In genomic region chr7:131544449-131545425, GRCh38 we compare ENCODE assay signal across 8 cellular contexts. TPM values are rescaled to one million over a fixed set of nuclear protein-coding genes. Genes with fewer than 3 reads are reported as not detected.
DNase-seq lines count a peak whose midpoint lies in the region; ATAC-seq and TF ChIP-seq lines count a peak whose summit lies in the region.

No MANE protein-coding gene starts in this region.

- H3K4ac ChIP-seq in mesendoderm (ENCODE audit: low read depth, low read length), result no peak overlapping the region

- H3K4me3 ChIP-seq in adipocyte (ENCODE audit: low read length) (no peak overlapping the region), mesendoderm (ENCODE audit: low read length) (no peak overlapping the region), testis (no peak overlapping the region)

- peaks cover 96% of the 10 kb centered on the region for H3K79me2 ChIP-seq in mesendoderm (ENCODE audit: control insufficient read depth, insufficient read depth, low read length)

- no peak overlapping the region for H2BK15ac ChIP-seq in mesendoderm (replicated peaks; ENCODE audit: low read depth)

- no peak overlapping the region for H4K5ac ChIP-seq in mesendoderm (ENCODE audit: low read length)

- H3K27ac ChIP-seq in mesendoderm (ENCODE audit: low read depth, low read length), result no peak overlapping the region
- H3K27ac ChIP-seq in testis, result peak overlapping the region in 1 of 2 donors; percentile 6

- peak; percentile 11; the same call in 1 of the 2 replicates for TF ChIP-seq EP300 in Ishikawa (IDR thresholded peaks at IDR 0.05; ENCODE audit: borderline replicate concordance)

- ATAC-seq in GM18907 (IDR thresholded peaks at IDR 0.05; ENCODE audit: unreplicated experiment) (no peak), GM18505 (IDR thresholded peaks at IDR 0.05; ENCODE audit: unreplicated experiment) (no peak)

- no peaks in the 10 kb centered on the region for H3K36me3 ChIP-seq in adipocyte (ENCODE audit: control insufficient read depth, insufficient read depth, low read length, severe bottlenecking)
- H3K36me3 ChIP-seq in mesendoderm (ENCODE audit: control insufficient read depth, insufficient read depth, low read length), result no peaks in the 10 kb centered on the region
- no peaks in the 10 kb centered on the region for H3K36me3 ChIP-seq in testis (ENCODE audit: low read depth, missing control alignments)

- no peak overlapping the region for H3K4me2 ChIP-seq in mesendoderm (ENCODE audit: low read length)

- H2BK5ac ChIP-seq in mesendoderm (ENCODE audit: low read length), result peak overlapping the region; percentile 21

- DNase-seq in COLO829 (ENCODE audit: low spot score) (peak; percentile 76), adipocyte (ENCODE audit: low read depth) (peak; percentile 13), mesendoderm (peak; percentile 92), AML-193 (lab: John Stamatoyannopoulos, UW) (no peak), testis (no peak)

- TF ChIP-seq RAD21 in Ishikawa (IDR thresholded peaks at IDR 0.05; ENCODE audit: low read depth), result peak; percentile 47; the same call in 1 of the 2 replicates

- peak in 1 of 3 experiments; percentile 25 for TF ChIP-seq CTCF in testis (IDR thresholded peaks at IDR 0.05)

- intact Hi-C loops in testis (cut with DNase I; ENCODE audit: low total_unique reads), result loop anchor here (10.0 kb wide), 1 partner anchor 110 kb away; no protein-coding TSS in a partner anchor

- H2BK120ac ChIP-seq in mesendoderm (ENCODE audit: low read depth, low read length), result no peak overlapping the region

- H3K4me1 ChIP-seq in adipocyte (ENCODE audit: control insufficient read depth, insufficient read depth, low read length) (peaks cover 14% of the 10 kb centered on the region), mesendoderm (ENCODE audit: control insufficient read depth, low read depth, low read length) (peaks cover 16% of the 10 kb centered on the region), testis (peaks cover 3% of the 10 kb centered on the region)

- peak overlapping the region; percentile 13 for H3K18ac ChIP-seq in mesendoderm (ENCODE audit: low read length)

- H3K79me1 ChIP-seq in mesendoderm (ENCODE audit: low read length), result peaks cover 2% of the 10 kb centered on the region

- H4K8ac ChIP-seq in mesendoderm (ENCODE audit: low read depth, low read length), result no peak overlapping the region

- H3K9ac ChIP-seq in adipocyte (ENCODE audit: low read length) (no peak overlapping the region), mesendoderm (ENCODE audit: low read length) (no peak overlapping the region)

- peak overlapping the region; percentile 12 for H3K23ac ChIP-seq in mesendoderm (ENCODE audit: low read length)

- no peaks in the 10 kb centered on the region for H3K27me3 ChIP-seq in adipocyte (replicated peaks; ENCODE audit: control insufficient read depth, insufficient read depth, low read length)
- no peaks in the 10 kb centered on the region for H3K27me3 ChIP-seq in mesendoderm (ENCODE audit: insufficient read depth, low read length, poor library complexity)
- H3K27me3 ChIP-seq in testis, result no peaks in the 10 kb centered on the region

- peak overlapping the region; percentile 57 for H3K56ac ChIP-seq in mesendoderm (ENCODE audit: low read length)

- H3K9me3 ChIP-seq in adipocyte (ENCODE audit: control insufficient read depth, low read length), result no peaks in the 10 kb centered on the region
- no peaks in the 10 kb centered on the region for H3K9me3 ChIP-seq in testis

- no CpG with 5 or more reads among the region's 18 CpGs for WGBS in mesendoderm (ENCODE audit: extremely low coverage, insufficient coverage, low lambda C conversion rate)
- WGBS in testis, 2 donors, result 65 to 71% methylated on average over 8 to 18 of the region's 18 CpGs

- H2AK5ac ChIP-seq in mesendoderm (ENCODE audit: low read length), result no peak overlapping the region

- no peak for TF ChIP-seq POLR2A in GM18505 (IDR thresholded peaks at IDR 0.05; ENCODE audit: borderline replicate concordance, extremely low read depth, insufficient read depth, insufficient read length)
- TF ChIP-seq POLR2A in testis (IDR thresholded peaks at IDR 0.05), result no peak

TF ChIP-seq in Ishikawa, 13 proteins besides CTCF, POLR2A, EP300 and RAD21:
- TF ChIP-seq YY1 (IDR thresholded peaks at IDR 0.05; ENCODE audit: low read depth) (0 out of 2 replicates have a peak, but pooled peaks have one; percentile 11), MAX (IDR thresholded peaks at IDR 0.05) (no peak)

RNA-seq across cellular contexts. Expression of gene PODXL, which starts 11.7 kb away (rescaled TPM):
- 242 TPM for polyA plus RNA-seq in mesendoderm (2013, experiment 1 of 2)
- 262 TPM for polyA plus RNA-seq in mesendoderm (2013, experiment 2 of 2)
- total RNA-seq in testis, result 10 to 100 TPM; 15.4 to 19.4 TPM
- 27.3 TPM for polyA plus RNA-seq in testis (ENCODE audit: insufficient read depth, low read depth, low replicate concordance)

Comparison
In these comparisons a context has a peak if more than half of its experiments do, and no peak if none do; other contexts are left out.
1. DNase-seq: peak in COLO829 (single experiment), adipocyte (single experiment) and mesendoderm (single experiment); none in AML-193 (0 of 2) and testis (single experiment).